ENCODE assay signal across 28 cellular contexts in the genomic region with DNA sequence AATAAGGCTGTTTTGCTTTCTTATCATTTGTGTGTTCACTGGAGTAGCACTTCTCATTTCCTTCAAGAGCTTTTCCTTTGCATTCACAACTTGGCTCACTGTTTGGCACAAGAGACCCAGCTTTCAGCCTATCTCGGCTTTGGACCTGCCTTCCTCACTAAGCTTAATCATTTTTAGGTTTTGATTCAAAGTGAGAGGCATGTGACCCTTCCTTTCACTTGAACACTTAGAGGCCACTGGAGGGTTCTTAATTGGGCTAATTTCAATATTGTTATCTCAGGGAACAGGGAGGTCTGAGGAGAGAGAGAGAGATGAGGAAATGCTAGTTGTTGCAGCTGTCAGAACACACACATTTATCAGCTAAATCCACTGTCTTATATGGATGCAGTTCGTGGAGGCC.
DNase-seq lines count a peak whose midpoint lies in the region; ATAC-seq, FAIRE-seq and TF ChIP-seq lines count a peak whose summit lies in the region.
"Had no signal": no experiment of that assay in that cellular context is flagged by ENCODE, and none has a peak within 500 bp of the region (broad histone marks: within the 10 kb centered on the region; RNA-seq: fewer than 3 reads in every experiment).

No MANE protein-coding gene starts in this region.

- TF ChIP-seq RAD21 in K562 (CRISPR knock-in tag; conservative IDR thresholded peaks at IDR 0.05 in 1 of 2, IDR thresholded peaks at IDR 0.05 in 1 of 2) (no peak), SK-N-SH (IDR thresholded peaks at IDR 0.05; ENCODE audit: low read length) (no peak)

- H3K27me3 ChIP-seq in mammary epithelial cell (ENCODE audit: insufficient read depth, low read length) (no peaks in the 10 kb centered on the region), K562 (ENCODE audit: control insufficient read depth in 2 of 2, insufficient read depth in 2 of 2, low read length in 2 of 2) (peaks cover 0 to 8% of the 10 kb centered on the region in 2 experiments; a peak in 1 of 5 replicates), lower lobe of right lung (ENCODE audit: low read depth) (no peaks in the 10 kb centered on the region), tibial artery (no peaks in the 10 kb centered on the region), SK-N-SH (ENCODE audit: insufficient read depth) (no peaks in the 10 kb centered on the region)
- H3K27me3 ChIP-seq: neural progenitor cell, SJCRH30, tibial nerve had no signal

- H2AFZ ChIP-seq in mammary epithelial cell (ENCODE audit: low read depth, low read length) = no peak overlapping the region
- H2AFZ ChIP-seq in K562 (ENCODE audit: low read depth, low read length) = peak overlapping the region; percentile 52; the same call in 1 of the 2 replicates
- no peak overlapping the region for H2AFZ ChIP-seq in SK-N-SH (ENCODE audit: low read depth)
- H2AFZ ChIP-seq: neural progenitor cell had no signal

- H3K79me2 ChIP-seq in mammary epithelial cell (ENCODE audit: insufficient read depth, low read length) = no peaks in the 10 kb centered on the region
- no peaks in the 10 kb centered on the region for H3K79me2 ChIP-seq in K562 (ENCODE audit: control insufficient read depth, insufficient read depth, low read length)
- no peaks in the 10 kb centered on the region for H3K79me2 ChIP-seq in SK-N-SH (ENCODE audit: insufficient read depth)

- TF ChIP-seq EP300 in K562 (IDR thresholded peaks at IDR 0.05; ENCODE audit: low read length) (no peak), SK-N-SH (IDR thresholded peaks at IDR 0.05; ENCODE audit: borderline replicate concordance in 1 of 2, low read depth in 1 of 2, low read length in 1 of 2) (no peak)

- TF ChIP-seq CTCF in MCF 10A (IDR thresholded peaks at IDR 0.05; ENCODE audit: unreplicated experiment) (no peak), mammary epithelial cell (conservative IDR thresholded peaks at IDR 0.05 in 1 of 2, IDR thresholded peaks at IDR 0.05 in 1 of 2; ENCODE audit: extremely low read depth in 1 of 2, insufficient read depth in 1 of 2, low read depth in 1 of 2, low read length in 2 of 2) (no peak), K562 (IDR thresholded peaks at IDR 0.05 in 2 of 3, conservative IDR thresholded peaks at IDR 0.05 in 1 of 3; ENCODE audit: insufficient read depth in 2 of 3, low read depth in 1 of 3, low read length in 3 of 3) (no peak), lower lobe of right lung (IDR thresholded peaks at IDR 0.05) (no peak), tibial artery (IDR thresholded peaks at IDR 0.05) (no peak), SK-N-SH (IDR thresholded peaks at IDR 0.05) (no peak), natural killer cell (IDR thresholded peaks at IDR 0.05) (no peak)

- no peak overlapping the region for H3K4me2 ChIP-seq in mammary epithelial cell (ENCODE audit: insufficient read depth, low read depth, low read length)
- no peak overlapping the region for H3K4me2 ChIP-seq in K562 (ENCODE audit: insufficient read depth, low read length)
- no peak overlapping the region for H3K4me2 ChIP-seq in SK-N-SH
- H3K4me2 ChIP-seq: A549, neural progenitor cell had no signal

- H4K20me1 ChIP-seq in mammary epithelial cell (ENCODE audit: insufficient read depth, low read length) (no peaks in the 10 kb centered on the region), K562 (replicated peaks; ENCODE audit: control insufficient read depth, insufficient read depth, low read length) (no peaks in the 10 kb centered on the region), SK-N-SH (ENCODE audit: insufficient read depth) (no peaks in the 10 kb centered on the region)

- CTCF ChIA-PET in MCF 10A (lab: Yijun Ruan, JAX) (interaction anchor here (0.6 kb wide), 1 partner anchor 20 kb away, joined by 3 read pairs; no protein-coding TSS in a partner anchor), mammary epithelial cell (lab: Charles Lee; ENCODE audit: low non-redundant PET) (no interaction called here), K562 (lab: Yijun Ruan, JAX; ENCODE audit: low intra/inter-chr PET ratio) (no interaction called here), SK-N-SH (lab: Yijun Ruan, JAX) (interaction anchor here (1.5 kb wide), 1 partner anchor 25 kb away, joined by 5 read pairs; no protein-coding TSS in a partner anchor)

- H3K9me3 Mint-ChIP-seq in MCF 10A (ENCODE audit: unreplicated experiment) (no peaks in the 10 kb centered on the region), natural killer cell (no peaks in the 10 kb centered on the region)
- H3K9me3 Mint-ChIP-seq: activated T-helper 2 cell treated with anti-CD3 and anti-CD28 coated beads, Interferon-gamma antibody, Interleukin-2, Interleukin-4, amounts not matched to agents 10 μg/mL and 5 μg/mL and 100 μg/mL, durations not matched to agents 14 hours and 24 hours and 36 hours; neural progenitor cell had no signal

- H3K36me3 ChIP-seq in mammary epithelial cell (ENCODE audit: insufficient read depth, low read length) = no peaks in the 10 kb centered on the region
- no peaks in the 10 kb centered on the region for H3K36me3 ChIP-seq in K562 (ENCODE audit: control insufficient read depth, insufficient read depth, low read length)
- no peaks in the 10 kb centered on the region for H3K36me3 ChIP-seq in lower lobe of right lung
- H3K36me3 ChIP-seq in tibial artery = no peaks in the 10 kb centered on the region
- H3K36me3 ChIP-seq in SK-N-SH (replicated peaks in 1 of 2; ENCODE audit: control insufficient read depth in 1 of 2, insufficient read depth in 2 of 2, low read length in 1 of 2) = no peaks in the 10 kb centered on the region
- H3K36me3 ChIP-seq: neural progenitor cell, SJCRH30, tibial nerve had no signal

- POLR2A ChIA-PET in MCF 10A (lab: Yijun Ruan, JAX) (interaction anchor here (1.4 kb wide), 1 partner anchor 140 kb away, joined by 5 read pairs; the partner anchor contains the start of gene CNKSR3), K562 (lab: Yijun Ruan, JAX) (no interaction called here), SK-N-SH (lab: Yijun Ruan, JAX) (no interaction called here)

- H3F3A ChIP-seq in SK-N-SH (replicated peaks; ENCODE audit: insufficient read depth) = peaks cover 6% of the 10 kb centered on the region

- H3K27ac ChIP-seq in mammary epithelial cell (ENCODE audit: insufficient read depth, low read depth, low read length) = no peak overlapping the region
- H3K27ac ChIP-seq in K562 (ENCODE audit: extremely low read depth, low read depth, low read length) = no peak overlapping the region
- H3K27ac ChIP-seq in lower lobe of right lung = peak overlapping the region; percentile 37
- peak overlapping the region; percentile 54 to 60 for H3K27ac ChIP-seq in tibial artery
- H3K27ac ChIP-seq in SK-N-SH (ENCODE audit: low read depth in 2 of 2, low read length in 1 of 2) = no peak overlapping the region
- H3K27ac ChIP-seq: A549, neural progenitor cell, psoas muscle, SJCRH30 had no signal

- no peak for FAIRE-seq in K562 (lab: Jason Lieb, UNC)
- FAIRE-seq: A549, GM12892, HTR-8/SVneo had no signal

- no peak for TF ChIP-seq POLR2A in K562 (conservative IDR thresholded peaks at IDR 0.05)

- H3K27me3 Mint-ChIP-seq in MCF 10A (ENCODE audit: insufficient read depth, unreplicated experiment) (no peaks in the 10 kb centered on the region), natural killer cell (ENCODE audit: low read depth in 2 of 2) (peaks cover 0 to 15% of the 10 kb centered on the region in 2 donors)

- 93% methylated on average over 2 of the region's 2 CpGs for WGBS in mammary epithelial cell (ENCODE audit: low coverage, missing lambda C conversion rate)
- 4% methylated on average over 2 of the region's 2 CpGs for WGBS in K562 (ENCODE audit: insufficient coverage, low coverage, missing lambda C conversion rate)
- WGBS in SK-N-SH (ENCODE audit: low lambda C conversion rate) = 76% methylated on average over 2 of the region's 2 CpGs

- H3K9me2 ChIP-seq in SK-N-SH = no peaks in the 10 kb centered on the region

- no peaks in the 10 kb centered on the region for H3K9me1 ChIP-seq in K562 (ENCODE audit: control insufficient read depth, insufficient read depth, low read length)

- H3K4me1 Mint-ChIP-seq in MCF 10A (ENCODE audit: insufficient read depth, unreplicated experiment) = peaks cover 22% of the 10 kb centered on the region
- no peaks in the 10 kb centered on the region for H3K4me1 Mint-ChIP-seq in natural killer cell
- H3K4me1 Mint-ChIP-seq: activated naive CD8-positive, alpha-beta T cell treated with anti-CD3 and anti-CD28 coated beads, Interleukin-2, amount 10 ng/mL, durations not matched to agents 7 days and 5 days; neural progenitor cell; T-helper 17 cell had no signal

- H3K36me3 Mint-ChIP-seq in MCF 10A (ENCODE audit: insufficient read depth, unreplicated experiment) = no peaks in the 10 kb centered on the region
- H3K36me3 Mint-ChIP-seq in natural killer cell = no peaks in the 10 kb centered on the region
- H3K36me3 Mint-ChIP-seq: activated naive CD8-positive, alpha-beta T cell treated with anti-CD3 and anti-CD28 coated beads, Interleukin-2, amount 10 ng/mL, durations not matched to agents 7 days and 5 days; neural progenitor cell had no signal

- H3K4me3 Mint-ChIP-seq in MCF 10A (ENCODE audit: unreplicated experiment) (no peak overlapping the region), natural killer cell (no peak overlapping the region)
- H3K4me3 Mint-ChIP-seq: activated naive CD8-positive, alpha-beta T cell treated with anti-CD3 and anti-CD28 coated beads, Interleukin-2, amount 10 ng/mL, durations not matched to agents 7 days and 5 days; endodermal cell; neural progenitor cell; T-helper 17 cell had no signal

- BruUV-seq in MCF 10A (replicated peaks; lab: Mats Ljungman, UMichigan) (no TSS peak), mammary epithelial cell (replicated peaks; lab: Mats Ljungman, UMichigan) (no TSS peak), K562 (replicated peaks; lab: Mats Ljungman, UMichigan) (no TSS peak)

- H3K4me3 ChIP-seq in mammary epithelial cell (replicated peaks in 1 of 3; ENCODE audit: insufficient read depth in 1 of 3, low read depth in 2 of 3, low read length in 3 of 3) (no peak overlapping the region), K562 (no peak overlapping the region), lower lobe of right lung (no peak overlapping the region), tibial artery (no peak overlapping the region), SK-N-SH (ENCODE audit: low read depth in 2 of 2, low read length in 1 of 2) (no peak overlapping the region)
- H3K4me3 ChIP-seq: A549, neural progenitor cell, psoas muscle, SJCRH30, tibial nerve had no signal

- DNase-seq in MCF 10A (ENCODE audit: unreplicated experiment) = no peak
- no peak for DNase-seq in mammary epithelial cell
- peak in 1 of 4 experiments; percentile 15 for DNase-seq in K562 (ENCODE audit: extremely low read depth in 1 of 4, low spot score in 3 of 4)
- no peak for DNase-seq in lower lobe of right lung
- no peak for DNase-seq in tibial artery
- DNase-seq in SK-N-SH = no peak
- DNase-seq in kidney tubule cell (ENCODE audit: low spot score) = no peak
- DNase-seq in natural killer cell = no peak
- DNase-seq: activated naive CD8-positive, alpha-beta T cell treated with anti-CD3 and anti-CD28 coated beads, Interleukin-2, amount 10 ng/mL, durations not matched to agents 7 days and 5 days; Caco-2; endodermal cell; Kasumi-1; left colon; NCI-H2029 treated with DMSO at 0.1 percent for 48 hours; NCI-H510A treated with DMSO at 0.1 percent for 48 hours; NK-92 treated with Interleukin-12 subunit alpha and Interleukin-12 subunit beta, amount 100 ng/mL, for 24 hours; psoas muscle; SJCRH30; stimulated activated CD4-positive, alpha-beta T cell treated with anti-CD3 and anti-CD28 coated beads, Interleukin-4, amount 100 ng/mL, for 1 hour; stimulated activated naive CD4-positive, alpha-beta T cell; T-helper 17 cell had no signal

- H3K9me3 ChIP-seq in mammary epithelial cell (replicated peaks; ENCODE audit: insufficient read depth, low read length) = no peaks in the 10 kb centered on the region
- H3K9me3 ChIP-seq in K562 (replicated peaks; ENCODE audit: control insufficient read depth, insufficient read depth, low read depth, low read length) = no peaks in the 10 kb centered on the region
- no peaks in the 10 kb centered on the region for H3K9me3 ChIP-seq in lower lobe of right lung
- H3K9me3 ChIP-seq in tibial artery = no peaks in the 10 kb centered on the region
- H3K9me3 ChIP-seq in SK-N-SH = no peaks in the 10 kb centered on the region
- H3K9me3 ChIP-seq: A549, Caco-2, psoas muscle, SJCRH30, tibial nerve had no signal

- H3K4me1 ChIP-seq in mammary epithelial cell (ENCODE audit: insufficient read depth, low read length) = peaks cover 11% of the 10 kb centered on the region
- H3K4me1 ChIP-seq in K562 (replicated peaks in 1 of 2; ENCODE audit: control insufficient read depth in 2 of 2, insufficient read depth in 2 of 2, low read length in 2 of 2) = peaks cover 0 to 5% of the 10 kb centered on the region in 2 experiments; a peak in 1 of 5 replicates
- H3K4me1 ChIP-seq in lower lobe of right lung = peaks cover 28% of the 10 kb centered on the region
- peaks cover 0 to 48% (median 8%) of the 10 kb centered on the region in 4 donors for H3K4me1 ChIP-seq in tibial artery
- H3K4me1 ChIP-seq in SK-N-SH (ENCODE audit: control insufficient read depth in 1 of 2, insufficient read depth in 2 of 2, low read depth in 1 of 2, low read length in 1 of 2) = no peaks in the 10 kb centered on the region; a peak in 1 of 4 replicates
- H3K4me1 ChIP-seq: A549, Caco-2, psoas muscle, SJCRH30 had no signal

- H3K27ac Mint-ChIP-seq in MCF 10A (ENCODE audit: low read depth, unreplicated experiment) (peak overlapping the region; percentile 19), natural killer cell (no peak overlapping the region)
- H3K27ac Mint-ChIP-seq: activated naive CD8-positive, alpha-beta T cell treated with anti-CD3 and anti-CD28 coated beads, Interleukin-2, amount 10 ng/mL, durations not matched to agents 7 days and 5 days; activated T-helper 2 cell treated with anti-CD3 and anti-CD28 coated beads, Interferon-gamma antibody, Interleukin-2, Interleukin-4, amounts not matched to agents 10 μg/mL and 5 μg/mL and 100 μg/mL, durations not matched to agents 14 hours and 24 hours and 36 hours; endodermal cell; neural progenitor cell; T-helper 17 cell had no signal

- dilution Hi-C loops in mammary epithelial cell (cut with HindIII; ENCODE audit: low sequenced_read_pairs) = loop anchor here (5.0 kb wide), 1 partner anchor 263 kb away; no protein-coding TSS in a partner anchor

- no peak overlapping the region for H3K9ac ChIP-seq in mammary epithelial cell (ENCODE audit: insufficient read depth, low read length)
- H3K9ac ChIP-seq in K562 (ENCODE audit: insufficient read depth in 1 of 2, low read depth in 2 of 2, low read length in 2 of 2) = no peak overlapping the region
- no peak overlapping the region for H3K9ac ChIP-seq in SK-N-SH
- H3K9ac ChIP-seq: neural progenitor cell had no signal

- intact Hi-C loops in MCF 10A (cut with micrococcal nuclease) = no loop called here
- intact Hi-C loops in mammary epithelial cell (cut with micrococcal nuclease) = loop anchor here (10.0 kb wide), 1 partner anchor 136 kb away; the partner anchor contains the start of gene CNKSR3
- intact Hi-C loops in K562 (cut with micrococcal nuclease) = no loop called here
- intact Hi-C loops in lower lobe of right lung (cut with DNase I) = no loop called here
- intact Hi-C loops in tibial artery (cut with DNase I; ENCODE audit: low total_unique reads) = no loop called here
- intact Hi-C loops in natural killer cell (cut with micrococcal nuclease) = no loop called here

- in situ Hi-C loops in mammary epithelial cell (cut with MboI; ENCODE audit: low sequenced_read_pairs in 2 of 2) (no loop called here), K562 (cut with MboI) (no loop called here)

- peak; percentile 53; the same call in 2 of the 3 replicates for ATAC-seq in K562
- peak; percentile 73 to 81 for ATAC-seq in lower lobe of right lung
- no peak for ATAC-seq in natural killer cell
- ATAC-seq: A549, left colon, Panc1, psoas muscle, T-helper 17 cell had no signal

Comparison
In these comparisons a context has a peak if more than half of its experiments do, and no peak if none do; other contexts are left out.
1. CTCF ChIA-PET loops: an anchor here in MCF 10A (0.6 kb wide) and SK-N-SH (1.5 kb wide); none called in mammary epithelial cell and K562.
2. H3K27ac ChIP-seq: peak in lower lobe of right lung (single experiment) and tibial artery (2 of 2); none in mammary epithelial cell (single experiment), K562 (single experiment) and SK-N-SH (0 of 2).
3. ATAC-seq: peak in K562 (single experiment) and lower lobe of right lung (2 of 2); none in natural killer cell (0 of 3).